ENCODE assay signal across 23 cellular contexts in the genomic region with DNA sequence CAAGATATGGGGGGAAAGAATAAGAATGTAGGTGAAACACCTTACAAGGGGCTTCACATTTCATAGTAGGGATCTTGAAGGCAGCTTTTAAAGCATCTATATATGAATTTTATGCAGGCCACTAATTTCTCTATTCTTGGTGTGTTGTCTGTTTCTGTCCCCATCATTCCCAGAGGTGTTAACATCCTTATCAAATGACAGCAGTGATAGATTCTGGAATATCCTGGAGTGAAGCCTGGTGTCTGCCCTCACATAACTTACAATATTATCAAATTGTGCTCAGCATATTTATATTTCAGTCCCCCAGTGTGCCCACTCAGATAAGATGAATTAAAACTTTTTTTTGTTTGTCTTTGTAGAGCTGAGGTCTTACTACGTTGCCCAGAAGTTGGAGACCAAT.
"Had no signal": no experiment of that assay in that cellular context is flagged by ENCODE, and none has a peak within 500 bp of the region (broad histone marks: within the 10 kb centered on the region; RNA-seq: fewer than 3 reads in every experiment).

No MANE protein-coding gene starts in this region.

- DNase-seq: Karpas-422, Kasumi-1, MM.1S, MV-4-11, NCI-H1048, NCI-H1092, NCI-H1092 treated with DMSO at 0.1 percent for 48 hours, NCI-H1105, NCI-H1105 treated with DMSO at 0.1 percent for 48 hours, NCI-H1417, NCI-H1417 treated with DMSO at 0.1 percent for 48 hours, NCI-H1436, NCI-H1436 treated with DMSO at 0.1 percent for 48 hours, NCI-H187, NCI-H187 treated with DMSO at 0.1 percent for 48 hours, NCI-H2029, NCI-H2029 treated with DMSO at 0.1 percent for 48 hours, NCI-H2081 treated with DMSO at 0.1 percent for 48 hours, NCI-H2107, NCI-H2227 treated with DMSO at 0.1 percent for 48 hours, NCI-H226, NCI-H345, NCI-H510A had no signal
